14 cellular contexts compared by ENCODE assay signal in genomic region chr4:158776106-158776505, GRCh38.
"Had no signal": no experiment of that assay in that cellular context is flagged by ENCODE, and none has a peak within 500 bp of the region (broad histone marks: within the 10 kb centered on the region; RNA-seq: fewer than 3 reads in every experiment).

No MANE protein-coding gene starts in this region.

- H3K27me3 ChIP-seq: upper lobe of right lung had no signal

- H3K4me3 ChIP-seq: coronary artery, skin epidermis, upper lobe of right lung had no signal

- H3K27ac ChIP-seq: epithelial cell of prostate had no signal

- ATAC-seq: activated CD8-positive, alpha-beta memory T cell treated with anti-CD3 and anti-CD28 coated beads, Interleukin-2, amount 10 ng/mL, durations not matched to agents 7 days and 5 days had no signal

- H3K9me3 ChIP-seq: upper lobe of right lung had no signal

- DNase-seq: activated CD4-positive, alpha-beta T cell treated with anti-CD3 and anti-CD28 coated beads for 1 hour; activated CD4-positive, alpha-beta T cell treated with anti-CD3 and anti-CD28 coated beads, Interleukin-2, amount 50 U/mL, for 48 hours; activated CD8-positive, alpha-beta memory T cell treated with anti-CD3 and anti-CD28 coated beads, Interleukin-2, amount 10 ng/mL, durations not matched to agents 7 days and 5 days; activated gamma-delta T cell; activated naive CD8-positive, alpha-beta T cell treated with anti-CD3 and anti-CD28 coated beads for 36 hours; activated T-cell treated with anti-CD3 and anti-CD28 coated beads, Interleukin-2, amount 50 U/mL, for 24 hours; effector CD8-positive, alpha-beta T cell; immature natural killer cell; T-helper 9 cell; upper lobe of right lung had no signal

- H3K36me3 ChIP-seq: upper lobe of right lung had no signal

- FAIRE-seq: bronchial epithelial cell had no signal
